1 cellular context compared by ENCODE assay signal in the genomic region with DNA sequence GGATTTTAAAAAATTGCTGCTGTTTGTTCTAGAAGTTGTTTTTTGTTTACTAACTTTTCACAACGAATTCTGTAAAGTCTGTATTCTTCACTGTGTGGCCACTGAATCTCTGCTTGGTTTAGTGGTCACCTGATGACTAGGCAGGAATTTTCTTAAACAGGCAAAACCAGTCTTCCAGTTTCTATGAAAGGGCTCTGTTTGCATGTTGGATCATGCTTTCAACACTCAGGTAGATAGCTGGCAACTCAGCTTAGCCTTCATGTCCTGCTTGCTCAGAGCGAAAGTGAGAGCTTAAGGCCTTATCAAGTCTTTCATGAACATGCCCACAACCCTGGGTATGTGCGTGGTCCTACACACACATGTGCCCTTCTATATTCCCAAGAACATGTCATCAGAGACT.
TF ChIP-seq lines count a peak whose summit lies in the region.

No MANE protein-coding gene starts in this region.

TF ChIP-seq in GM23338, 12 proteins besides CTCF, POLR2A, EP300 and RAD21 (continued from another document):
- TF ChIP-seq, protein P1, sequence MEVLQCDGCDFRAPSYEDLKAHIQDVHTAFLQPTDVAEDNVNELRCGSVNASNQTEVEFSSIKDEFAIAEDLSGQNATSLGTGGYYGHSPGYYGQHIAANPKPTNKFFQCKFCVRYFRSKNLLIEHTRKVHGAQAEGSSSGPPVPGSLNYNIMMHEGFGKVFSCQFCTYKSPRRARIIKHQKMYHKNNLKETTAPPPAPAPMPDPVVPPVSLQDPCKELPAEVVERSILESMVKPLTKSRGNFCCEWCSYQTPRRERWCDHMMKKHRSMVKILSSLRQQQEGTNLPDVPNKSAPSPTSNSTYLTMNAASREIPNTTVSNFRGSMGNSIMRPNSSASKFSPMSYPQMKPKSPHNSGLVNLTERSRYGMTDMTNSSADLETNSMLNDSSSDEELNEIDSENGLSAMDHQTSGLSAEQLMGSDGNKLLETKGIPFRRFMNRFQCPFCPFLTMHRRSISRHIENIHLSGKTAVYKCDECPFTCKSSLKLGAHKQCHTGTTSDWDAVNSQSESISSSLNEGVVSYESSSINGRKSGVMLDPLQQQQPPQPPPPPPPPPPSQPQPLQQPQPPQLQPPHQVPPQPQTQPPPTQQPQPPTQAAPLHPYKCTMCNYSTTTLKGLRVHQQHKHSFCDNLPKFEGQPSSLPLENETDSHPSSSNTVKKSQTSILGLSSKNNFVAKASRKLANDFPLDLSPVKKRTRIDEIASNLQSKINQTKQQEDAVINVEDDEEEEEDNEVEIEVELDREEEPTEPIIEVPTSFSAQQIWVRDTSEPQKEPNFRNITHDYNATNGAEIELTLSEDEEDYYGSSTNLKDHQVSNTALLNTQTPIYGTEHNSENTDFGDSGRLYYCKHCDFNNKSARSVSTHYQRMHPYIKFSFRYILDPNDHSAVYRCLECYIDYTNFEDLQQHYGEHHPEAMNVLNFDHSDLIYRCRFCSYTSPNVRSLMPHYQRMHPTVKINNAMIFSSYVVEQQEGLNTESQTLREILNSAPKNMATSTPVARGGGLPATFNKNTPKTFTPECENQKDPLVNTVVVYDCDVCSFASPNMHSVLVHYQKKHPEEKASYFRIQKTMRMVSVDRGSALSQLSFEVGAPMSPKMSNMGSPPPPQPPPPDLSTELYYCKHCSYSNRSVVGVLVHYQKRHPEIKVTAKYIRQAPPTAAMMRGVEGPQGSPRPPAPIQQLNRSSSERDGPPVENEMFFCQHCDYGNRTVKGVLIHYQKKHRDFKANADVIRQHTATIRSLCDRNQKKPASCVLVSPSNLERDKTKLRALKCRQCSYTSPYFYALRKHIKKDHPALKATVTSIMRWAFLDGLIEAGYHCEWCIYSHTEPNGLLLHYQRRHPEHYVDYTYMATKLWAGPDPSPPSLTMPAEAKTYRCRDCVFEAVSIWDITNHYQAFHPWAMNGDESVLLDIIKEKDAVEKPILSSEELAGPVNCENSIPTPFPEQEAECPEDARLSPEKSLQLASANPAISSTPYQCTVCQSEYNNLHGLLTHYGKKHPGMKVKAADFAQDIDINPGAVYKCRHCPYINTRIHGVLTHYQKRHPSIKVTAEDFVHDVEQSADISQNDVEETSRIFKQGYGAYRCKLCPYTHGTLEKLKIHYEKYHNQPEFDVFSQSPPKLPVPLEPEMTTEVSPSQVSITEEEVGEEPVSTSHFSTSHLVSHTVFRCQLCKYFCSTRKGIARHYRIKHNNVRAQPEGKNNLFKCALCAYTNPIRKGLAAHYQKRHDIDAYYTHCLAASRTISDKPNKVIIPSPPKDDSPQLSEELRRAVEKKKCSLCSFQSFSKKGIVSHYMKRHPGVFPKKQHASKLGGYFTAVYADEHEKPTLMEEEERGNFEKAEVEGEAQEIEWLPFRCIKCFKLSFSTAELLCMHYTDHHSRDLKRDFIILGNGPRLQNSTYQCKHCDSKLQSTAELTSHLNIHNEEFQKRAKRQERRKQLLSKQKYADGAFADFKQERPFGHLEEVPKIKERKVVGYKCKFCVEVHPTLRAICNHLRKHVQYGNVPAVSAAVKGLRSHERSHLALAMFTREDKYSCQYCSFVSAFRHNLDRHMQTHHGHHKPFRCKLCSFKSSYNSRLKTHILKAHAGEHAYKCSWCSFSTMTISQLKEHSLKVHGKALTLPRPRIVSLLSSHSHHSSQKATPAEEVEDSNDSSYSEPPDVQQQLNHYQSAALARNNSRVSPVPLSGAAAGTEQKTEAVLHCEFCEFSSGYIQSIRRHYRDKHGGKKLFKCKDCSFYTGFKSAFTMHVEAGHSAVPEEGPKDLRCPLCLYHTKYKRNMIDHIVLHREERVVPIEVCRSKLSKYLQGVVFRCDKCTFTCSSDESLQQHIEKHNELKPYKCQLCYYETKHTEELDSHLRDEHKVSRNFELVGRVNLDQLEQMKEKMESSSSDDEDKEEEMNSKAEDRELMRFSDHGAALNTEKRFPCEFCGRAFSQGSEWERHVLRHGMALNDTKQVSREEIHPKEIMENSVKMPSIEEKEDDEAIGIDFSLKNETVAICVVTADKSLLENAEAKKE (CRISPR knock-in tag; IDR thresholded peaks at IDR 0.05), result no peak
- TF ChIP-seq ZNF114 (CRISPR knock-in tag; IDR thresholded peaks at IDR 0.05) (no peak), EZH2phosphoT487 (IDR thresholded peaks at IDR 0.05; ENCODE audit: unreplicated experiment) (no peak), POLR2AphosphoS5 (IDR thresholded peaks at IDR 0.05; ENCODE audit: low read depth) (no peak), EZH2 (IDR thresholded peaks at IDR 0.05; ENCODE audit: low read depth, unreplicated experiment) (no peak), STAT1 (IDR thresholded peaks at IDR 0.05; ENCODE audit: unreplicated experiment) (no peak), ZNF331 (CRISPR knock-in tag; IDR thresholded peaks at IDR 0.05; ENCODE audit: low read depth) (no peak), JUNB (IDR thresholded peaks at IDR 0.05; ENCODE audit: unreplicated experiment) (no peak)
- TF ChIP-seq, protein P2, sequence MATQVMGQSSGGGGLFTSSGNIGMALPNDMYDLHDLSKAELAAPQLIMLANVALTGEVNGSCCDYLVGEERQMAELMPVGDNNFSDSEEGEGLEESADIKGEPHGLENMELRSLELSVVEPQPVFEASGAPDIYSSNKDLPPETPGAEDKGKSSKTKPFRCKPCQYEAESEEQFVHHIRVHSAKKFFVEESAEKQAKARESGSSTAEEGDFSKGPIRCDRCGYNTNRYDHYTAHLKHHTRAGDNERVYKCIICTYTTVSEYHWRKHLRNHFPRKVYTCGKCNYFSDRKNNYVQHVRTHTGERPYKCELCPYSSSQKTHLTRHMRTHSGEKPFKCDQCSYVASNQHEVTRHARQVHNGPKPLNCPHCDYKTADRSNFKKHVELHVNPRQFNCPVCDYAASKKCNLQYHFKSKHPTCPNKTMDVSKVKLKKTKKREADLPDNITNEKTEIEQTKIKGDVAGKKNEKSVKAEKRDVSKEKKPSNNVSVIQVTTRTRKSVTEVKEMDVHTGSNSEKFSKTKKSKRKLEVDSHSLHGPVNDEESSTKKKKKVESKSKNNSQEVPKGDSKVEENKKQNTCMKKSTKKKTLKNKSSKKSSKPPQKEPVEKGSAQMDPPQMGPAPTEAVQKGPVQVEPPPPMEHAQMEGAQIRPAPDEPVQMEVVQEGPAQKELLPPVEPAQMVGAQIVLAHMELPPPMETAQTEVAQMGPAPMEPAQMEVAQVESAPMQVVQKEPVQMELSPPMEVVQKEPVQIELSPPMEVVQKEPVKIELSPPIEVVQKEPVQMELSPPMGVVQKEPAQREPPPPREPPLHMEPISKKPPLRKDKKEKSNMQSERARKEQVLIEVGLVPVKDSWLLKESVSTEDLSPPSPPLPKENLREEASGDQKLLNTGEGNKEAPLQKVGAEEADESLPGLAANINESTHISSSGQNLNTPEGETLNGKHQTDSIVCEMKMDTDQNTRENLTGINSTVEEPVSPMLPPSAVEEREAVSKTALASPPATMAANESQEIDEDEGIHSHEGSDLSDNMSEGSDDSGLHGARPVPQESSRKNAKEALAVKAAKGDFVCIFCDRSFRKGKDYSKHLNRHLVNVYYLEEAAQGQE (IDR thresholded peaks at IDR 0.05; ENCODE audit: unreplicated experiment), result no peak
